1 cellular context compared by ENCODE assay signal in the genomic region with DNA sequence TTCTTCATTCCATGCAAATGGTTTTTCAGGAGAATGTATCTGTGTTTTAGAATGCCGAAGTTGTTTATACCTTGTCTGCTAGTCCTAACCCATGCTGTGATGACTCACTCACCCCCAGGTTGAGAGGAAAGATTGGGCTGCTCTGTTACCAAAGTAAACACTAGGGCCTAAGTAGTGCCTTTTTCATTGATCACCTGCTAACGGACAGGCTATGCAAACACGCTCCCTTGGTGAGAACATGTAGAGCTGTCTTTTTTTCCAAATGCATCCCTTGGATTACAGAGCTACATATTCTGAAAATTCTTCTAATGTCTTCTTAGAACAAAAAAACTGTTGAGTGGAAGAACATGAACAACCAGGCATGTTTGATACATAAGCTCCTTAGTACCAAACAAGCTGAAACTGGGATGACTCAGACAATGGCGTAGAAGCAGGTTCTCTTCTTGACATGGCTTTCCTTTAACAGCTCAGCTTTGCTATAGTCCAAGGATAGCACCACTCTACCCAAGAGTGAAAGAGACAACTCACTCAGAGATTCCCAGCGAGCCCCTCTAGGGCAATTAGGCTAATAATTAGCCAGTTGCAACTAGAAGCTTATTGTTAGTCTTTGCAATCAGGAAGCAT.
A peak's percentile ranks its signal among the peaks of the same experiment; 100 is the strongest.
TF ChIP-seq lines count a peak whose summit lies in the region.

No MANE protein-coding gene starts in this region.

TF ChIP-seq in HepG2, 621 proteins besides CTCF, POLR2A, EP300 and RAD21 (continues in another document):
- TF ChIP-seq MLLT10 (CRISPR knock-in tag; IDR thresholded peaks at IDR 0.05) = no peak
- TF ChIP-seq ZNF605 (CRISPR knock-in tag; IDR thresholded peaks at IDR 0.05) = 0 out of 2 replicates have a peak, but pooled peaks have one; percentile 37
- TF ChIP-seq NONO (IDR thresholded peaks at IDR 0.05) = no peak
- TF ChIP-seq NONO (CRISPR knock-in tag; conservative IDR thresholded peaks at IDR 0.05) = peak; percentile 83
- peak; percentile 88 for TF ChIP-seq SALL1 (CRISPR knock-in tag; IDR thresholded peaks at IDR 0.05)
- 0 out of 2 replicates have a peak, but pooled peaks have one; percentile 28 for TF ChIP-seq ZNF337 (CRISPR knock-in tag; IDR thresholded peaks at IDR 0.05; ENCODE audit: borderline replicate concordance, low read depth)
- TF ChIP-seq ZBTB20 (CRISPR knock-in tag; IDR thresholded peaks at IDR 0.05; ENCODE audit: borderline replicate concordance, low read depth) = peak; percentile 76; the same call in 1 of the 2 replicates
- TF ChIP-seq ZNF747 (CRISPR knock-in tag; IDR thresholded peaks at IDR 0.05; ENCODE audit: borderline replicate concordance) = 0 out of 2 replicates have a peak, but pooled peaks have one; percentile 62
- no peak for TF ChIP-seq KDM5B (CRISPR knock-in tag; IDR thresholded peaks at IDR 0.05; ENCODE audit: borderline replicate concordance)
- TF ChIP-seq FOXK2 (IDR thresholded peaks at IDR 0.05) = peak; percentile 79
- peak; percentile 92; the same call in 1 of the 2 replicates for TF ChIP-seq FOXK1 (CRISPR knock-in tag; IDR thresholded peaks at IDR 0.05; ENCODE audit: borderline replicate concordance, low read depth)
- TF ChIP-seq HOXA5 (CRISPR knock-in tag; IDR thresholded peaks at IDR 0.05) = peak; percentile 85; the same call in 1 of the 2 replicates
- TF ChIP-seq CBX1 (IDR thresholded peaks at IDR 0.05; ENCODE audit: low read depth) = peak; percentile 56
- TF ChIP-seq SP5 (CRISPR knock-in tag; IDR thresholded peaks at IDR 0.05; ENCODE audit: borderline replicate concordance, low read depth) = peak; percentile 62; the same call in 1 of the 2 replicates
- TF ChIP-seq YEATS2 (CRISPR knock-in tag; IDR thresholded peaks at IDR 0.05; ENCODE audit: borderline replicate concordance) = peak; percentile 76; the same call in 1 of the 2 replicates
- TF ChIP-seq FOXP1 (IDR thresholded peaks at IDR 0.05) = peak; percentile 63
- peak; percentile 99 for TF ChIP-seq FOXP1 (CRISPR knock-in tag; IDR thresholded peaks at IDR 0.05)
- TF ChIP-seq PRPF4 (IDR thresholded peaks at IDR 0.05; ENCODE audit: low read depth, low read length, poor library complexity, severe bottlenecking) = no peak
- TF ChIP-seq, protein P1, sequence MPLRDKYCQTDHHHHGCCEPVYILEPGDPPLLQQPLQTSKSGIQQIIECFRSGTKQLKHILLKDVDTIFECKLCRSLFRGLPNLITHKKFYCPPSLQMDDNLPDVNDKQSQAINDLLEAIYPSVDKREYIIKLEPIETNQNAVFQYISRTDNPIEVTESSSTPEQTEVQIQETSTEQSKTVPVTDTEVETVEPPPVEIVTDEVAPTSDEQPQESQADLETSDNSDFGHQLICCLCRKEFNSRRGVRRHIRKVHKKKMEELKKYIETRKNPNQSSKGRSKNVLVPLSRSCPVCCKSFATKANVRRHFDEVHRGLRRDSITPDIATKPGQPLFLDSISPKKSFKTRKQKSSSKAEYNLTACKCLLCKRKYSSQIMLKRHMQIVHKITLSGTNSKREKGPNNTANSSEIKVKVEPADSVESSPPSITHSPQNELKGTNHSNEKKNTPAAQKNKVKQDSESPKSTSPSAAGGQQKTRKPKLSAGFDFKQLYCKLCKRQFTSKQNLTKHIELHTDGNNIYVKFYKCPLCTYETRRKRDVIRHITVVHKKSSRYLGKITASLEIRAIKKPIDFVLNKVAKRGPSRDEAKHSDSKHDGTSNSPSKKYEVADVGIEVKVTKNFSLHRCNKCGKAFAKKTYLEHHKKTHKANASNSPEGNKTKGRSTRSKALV (CRISPR knock-in tag; IDR thresholded peaks at IDR 0.05) = peak; percentile 37; the same call in 1 of the 2 replicates
- TF ChIP-seq ZNF138 (CRISPR knock-in tag; IDR thresholded peaks at IDR 0.05; ENCODE audit: low read depth) = no peak
- 0 out of 2 replicates have a peak, but pooled peaks have one; percentile 22 for TF ChIP-seq ZNF558 (CRISPR knock-in tag; IDR thresholded peaks at IDR 0.05; ENCODE audit: borderline replicate concordance)
- peak; percentile 89; the same call in 1 of the 2 replicates for TF ChIP-seq ZNF124 (CRISPR knock-in tag; IDR thresholded peaks at IDR 0.05)
- no peak for TF ChIP-seq MAF1 (CRISPR knock-in tag; IDR thresholded peaks at IDR 0.05; ENCODE audit: borderline replicate concordance)
- TF ChIP-seq ESRRA (CRISPR knock-in tag; IDR thresholded peaks at IDR 0.05; ENCODE audit: low read depth) = peak; percentile 38; the same call in 1 of the 2 replicates
- TF ChIP-seq, protein P2, sequence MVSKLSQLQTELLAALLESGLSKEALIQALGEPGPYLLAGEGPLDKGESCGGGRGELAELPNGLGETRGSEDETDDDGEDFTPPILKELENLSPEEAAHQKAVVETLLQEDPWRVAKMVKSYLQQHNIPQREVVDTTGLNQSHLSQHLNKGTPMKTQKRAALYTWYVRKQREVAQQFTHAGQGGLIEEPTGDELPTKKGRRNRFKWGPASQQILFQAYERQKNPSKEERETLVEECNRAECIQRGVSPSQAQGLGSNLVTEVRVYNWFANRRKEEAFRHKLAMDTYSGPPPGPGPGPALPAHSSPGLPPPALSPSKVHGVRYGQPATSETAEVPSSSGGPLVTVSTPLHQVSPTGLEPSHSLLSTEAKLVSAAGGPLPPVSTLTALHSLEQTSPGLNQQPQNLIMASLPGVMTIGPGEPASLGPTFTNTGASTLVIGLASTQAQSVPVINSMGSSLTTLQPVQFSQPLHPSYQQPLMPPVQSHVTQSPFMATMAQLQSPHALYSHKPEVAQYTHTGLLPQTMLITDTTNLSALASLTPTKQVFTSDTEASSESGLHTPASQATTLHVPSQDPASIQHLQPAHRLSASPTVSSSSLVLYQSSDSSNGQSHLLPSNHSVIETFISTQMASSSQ (IDR thresholded peaks at IDR 0.05; ENCODE audit: low read depth) = peak; percentile 73
- TF ChIP-seq, protein P2 (CRISPR knock-in tag; IDR thresholded peaks at IDR 0.05; ENCODE audit: borderline replicate concordance) = peak; percentile 65; the same call in 1 of the 2 replicates
- peak; percentile 81 for TF ChIP-seq RXRB (CRISPR knock-in tag; IDR thresholded peaks at IDR 0.05; ENCODE audit: borderline replicate concordance)
- TF ChIP-seq, protein P3, sequence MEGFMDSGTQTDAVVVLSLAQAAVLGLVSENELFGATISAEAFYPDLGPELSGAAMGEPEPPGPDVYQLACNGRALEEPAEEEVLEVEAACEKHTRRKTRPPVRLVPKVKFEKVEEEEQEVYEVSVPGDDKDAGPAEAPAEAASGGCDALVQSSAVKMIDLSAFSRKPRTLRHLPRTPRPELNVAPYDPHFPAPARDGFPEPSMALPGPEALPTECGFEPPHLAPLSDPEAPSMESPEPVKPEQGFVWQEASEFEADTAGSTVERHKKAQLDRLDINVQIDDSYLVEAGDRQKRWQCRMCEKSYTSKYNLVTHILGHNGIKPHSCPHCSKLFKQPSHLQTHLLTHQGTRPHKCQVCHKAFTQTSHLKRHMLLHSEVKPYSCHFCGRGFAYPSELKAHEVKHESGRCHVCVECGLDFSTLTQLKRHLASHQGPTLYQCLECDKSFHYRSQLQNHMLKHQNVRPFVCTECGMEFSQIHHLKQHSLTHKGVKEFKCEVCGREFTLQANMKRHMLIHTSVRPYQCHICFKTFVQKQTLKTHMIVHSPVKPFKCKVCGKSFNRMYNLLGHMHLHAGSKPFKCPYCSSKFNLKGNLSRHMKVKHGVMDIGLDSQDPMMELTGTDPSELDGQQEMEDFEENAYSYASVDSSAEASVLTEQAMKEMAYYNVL (CRISPR knock-in tag; IDR thresholded peaks at IDR 0.05; ENCODE audit: borderline replicate concordance) = peak; percentile 94
- TF ChIP-seq ZNF441 (CRISPR knock-in tag; IDR thresholded peaks at IDR 0.05; ENCODE audit: borderline replicate concordance) = peak; percentile 57; the same call in 1 of the 2 replicates
- TF ChIP-seq YEATS4 (CRISPR knock-in tag; IDR thresholded peaks at IDR 0.05; ENCODE audit: borderline replicate concordance) = peak; percentile 72; the same call in 1 of the 2 replicates
- TF ChIP-seq, protein P4, sequence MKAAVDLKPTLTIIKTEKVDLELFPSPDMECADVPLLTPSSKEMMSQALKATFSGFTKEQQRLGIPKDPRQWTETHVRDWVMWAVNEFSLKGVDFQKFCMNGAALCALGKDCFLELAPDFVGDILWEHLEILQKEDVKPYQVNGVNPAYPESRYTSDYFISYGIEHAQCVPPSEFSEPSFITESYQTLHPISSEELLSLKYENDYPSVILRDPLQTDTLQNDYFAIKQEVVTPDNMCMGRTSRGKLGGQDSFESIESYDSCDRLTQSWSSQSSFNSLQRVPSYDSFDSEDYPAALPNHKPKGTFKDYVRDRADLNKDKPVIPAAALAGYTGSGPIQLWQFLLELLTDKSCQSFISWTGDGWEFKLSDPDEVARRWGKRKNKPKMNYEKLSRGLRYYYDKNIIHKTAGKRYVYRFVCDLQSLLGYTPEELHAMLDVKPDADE (CRISPR knock-in tag; IDR thresholded peaks at IDR 0.05) = no peak
- TF ChIP-seq, protein P5, sequence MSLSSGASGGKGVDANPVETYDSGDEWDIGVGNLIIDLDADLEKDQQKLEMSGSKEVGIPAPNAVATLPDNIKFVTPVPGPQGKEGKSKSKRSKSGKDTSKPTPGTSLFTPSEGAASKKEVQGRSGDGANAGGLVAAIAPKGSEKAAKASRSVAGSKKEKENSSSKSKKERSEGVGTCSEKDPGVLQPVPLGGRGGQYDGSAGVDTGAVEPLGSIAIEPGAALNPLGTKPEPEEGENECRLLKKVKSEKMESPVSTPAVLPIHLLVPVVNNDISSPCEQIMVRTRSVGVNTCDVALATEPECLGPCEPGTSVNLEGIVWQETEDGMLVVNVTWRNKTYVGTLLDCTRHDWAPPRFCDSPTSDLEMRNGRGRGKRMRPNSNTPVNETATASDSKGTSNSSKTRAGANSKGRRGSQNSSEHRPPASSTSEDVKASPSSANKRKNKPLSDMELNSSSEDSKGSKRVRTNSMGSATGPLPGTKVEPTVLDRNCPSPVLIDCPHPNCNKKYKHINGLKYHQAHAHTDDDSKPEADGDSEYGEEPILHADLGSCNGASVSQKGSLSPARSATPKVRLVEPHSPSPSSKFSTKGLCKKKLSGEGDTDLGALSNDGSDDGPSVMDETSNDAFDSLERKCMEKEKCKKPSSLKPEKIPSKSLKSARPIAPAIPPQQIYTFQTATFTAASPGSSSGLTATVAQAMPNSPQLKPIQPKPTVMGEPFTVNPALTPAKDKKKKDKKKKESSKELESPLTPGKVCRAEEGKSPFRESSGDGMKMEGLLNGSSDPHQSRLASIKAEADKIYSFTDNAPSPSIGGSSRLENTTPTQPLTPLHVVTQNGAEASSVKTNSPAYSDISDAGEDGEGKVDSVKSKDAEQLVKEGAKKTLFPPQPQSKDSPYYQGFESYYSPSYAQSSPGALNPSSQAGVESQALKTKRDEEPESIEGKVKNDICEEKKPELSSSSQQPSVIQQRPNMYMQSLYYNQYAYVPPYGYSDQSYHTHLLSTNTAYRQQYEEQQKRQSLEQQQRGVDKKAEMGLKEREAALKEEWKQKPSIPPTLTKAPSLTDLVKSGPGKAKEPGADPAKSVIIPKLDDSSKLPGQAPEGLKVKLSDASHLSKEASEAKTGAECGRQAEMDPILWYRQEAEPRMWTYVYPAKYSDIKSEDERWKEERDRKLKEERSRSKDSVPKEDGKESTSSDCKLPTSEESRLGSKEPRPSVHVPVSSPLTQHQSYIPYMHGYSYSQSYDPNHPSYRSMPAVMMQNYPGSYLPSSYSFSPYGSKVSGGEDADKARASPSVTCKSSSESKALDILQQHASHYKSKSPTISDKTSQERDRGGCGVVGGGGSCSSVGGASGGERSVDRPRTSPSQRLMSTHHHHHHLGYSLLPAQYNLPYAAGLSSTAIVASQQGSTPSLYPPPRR (CRISPR knock-in tag; IDR thresholded peaks at IDR 0.05; ENCODE audit: borderline replicate concordance) = peak; percentile 87
- TF ChIP-seq ZKSCAN8 (CRISPR knock-in tag; IDR thresholded peaks at IDR 0.05; ENCODE audit: borderline replicate concordance) = peak; percentile 93
- TF ChIP-seq, protein P6, sequence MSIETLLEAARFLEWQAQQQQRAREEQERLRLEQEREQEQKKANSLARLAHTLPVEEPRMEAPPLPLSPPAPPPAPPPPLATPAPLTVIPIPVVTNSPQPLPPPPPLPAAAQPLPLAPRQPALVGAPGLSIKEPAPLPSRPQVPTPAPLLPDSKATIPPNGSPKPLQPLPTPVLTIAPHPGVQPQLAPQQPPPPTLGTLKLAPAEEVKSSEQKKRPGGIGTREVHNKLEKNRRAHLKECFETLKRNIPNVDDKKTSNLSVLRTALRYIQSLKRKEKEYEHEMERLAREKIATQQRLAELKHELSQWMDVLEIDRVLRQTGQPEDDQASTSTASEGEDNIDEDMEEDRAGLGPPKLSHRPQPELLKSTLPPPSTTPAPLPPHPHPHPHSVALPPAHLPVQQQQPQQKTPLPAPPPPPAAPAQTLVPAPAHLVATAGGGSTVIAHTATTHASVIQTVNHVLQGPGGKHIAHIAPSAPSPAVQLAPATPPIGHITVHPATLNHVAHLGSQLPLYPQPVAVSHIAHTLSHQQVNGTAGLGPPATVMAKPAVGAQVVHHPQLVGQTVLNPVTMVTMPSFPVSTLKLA (IDR thresholded peaks at IDR 0.05) = peak; percentile 53
- TF ChIP-seq, protein P7, sequence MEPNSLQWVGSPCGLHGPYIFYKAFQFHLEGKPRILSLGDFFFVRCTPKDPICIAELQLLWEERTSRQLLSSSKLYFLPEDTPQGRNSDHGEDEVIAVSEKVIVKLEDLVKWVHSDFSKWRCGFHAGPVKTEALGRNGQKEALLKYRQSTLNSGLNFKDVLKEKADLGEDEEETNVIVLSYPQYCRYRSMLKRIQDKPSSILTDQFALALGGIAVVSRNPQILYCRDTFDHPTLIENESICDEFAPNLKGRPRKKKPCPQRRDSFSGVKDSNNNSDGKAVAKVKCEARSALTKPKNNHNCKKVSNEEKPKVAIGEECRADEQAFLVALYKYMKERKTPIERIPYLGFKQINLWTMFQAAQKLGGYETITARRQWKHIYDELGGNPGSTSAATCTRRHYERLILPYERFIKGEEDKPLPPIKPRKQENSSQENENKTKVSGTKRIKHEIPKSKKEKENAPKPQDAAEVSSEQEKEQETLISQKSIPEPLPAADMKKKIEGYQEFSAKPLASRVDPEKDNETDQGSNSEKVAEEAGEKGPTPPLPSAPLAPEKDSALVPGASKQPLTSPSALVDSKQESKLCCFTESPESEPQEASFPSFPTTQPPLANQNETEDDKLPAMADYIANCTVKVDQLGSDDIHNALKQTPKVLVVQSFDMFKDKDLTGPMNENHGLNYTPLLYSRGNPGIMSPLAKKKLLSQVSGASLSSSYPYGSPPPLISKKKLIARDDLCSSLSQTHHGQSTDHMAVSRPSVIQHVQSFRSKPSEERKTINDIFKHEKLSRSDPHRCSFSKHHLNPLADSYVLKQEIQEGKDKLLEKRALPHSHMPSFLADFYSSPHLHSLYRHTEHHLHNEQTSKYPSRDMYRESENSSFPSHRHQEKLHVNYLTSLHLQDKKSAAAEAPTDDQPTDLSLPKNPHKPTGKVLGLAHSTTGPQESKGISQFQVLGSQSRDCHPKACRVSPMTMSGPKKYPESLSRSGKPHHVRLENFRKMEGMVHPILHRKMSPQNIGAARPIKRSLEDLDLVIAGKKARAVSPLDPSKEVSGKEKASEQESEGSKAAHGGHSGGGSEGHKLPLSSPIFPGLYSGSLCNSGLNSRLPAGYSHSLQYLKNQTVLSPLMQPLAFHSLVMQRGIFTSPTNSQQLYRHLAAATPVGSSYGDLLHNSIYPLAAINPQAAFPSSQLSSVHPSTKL (CRISPR knock-in tag; IDR thresholded peaks at IDR 0.05) = peak; percentile 98
